In genomic region chr1:92858564-92859399, GRCh38 we compare ENCODE assay signal across 7 cellular contexts. TPM values are rescaled to one million over a fixed set of nuclear protein-coding genes. Genes with fewer than 3 reads are reported as not detected.
DNase-seq lines count a peak whose midpoint lies in the region; ATAC-seq and TF ChIP-seq lines count a peak whose summit lies in the region.

No MANE protein-coding gene starts in this region.

- peak; percentile 90 for TF ChIP-seq CTCF in GM10248 (IDR thresholded peaks at IDR 0.05; ENCODE audit: control extremely low read depth, extremely low read depth, low read depth, missing control alignments)

- POLR2A ChIA-PET in GM10248 (lab: Yijun Ruan, JAX) = interaction anchor here (0.6 to 1.3 kb wide), 2 partner anchors 10 to 24 kb away, joined by 3 to 5 read pairs; no protein-coding TSS in a partner anchor

- DNase-seq in GM10248 (ENCODE audit: extremely low spot score) (peak; percentile 68), NCI-H2081 (lab: John Stamatoyannopoulos, UW) (peak; percentile 70 to 77), T1000 (lab: John Stamatoyannopoulos, UW) (peak; percentile 43), cerebellum (ENCODE audit: low spot score) (peak; percentile 80), kidney glomerular epithelial cell (lab: John Stamatoyannopoulos, UW) (peak; percentile 68)
- peak in 2 of 3 experiments; percentile 15 to 49 for DNase-seq in stimulated activated CD4-positive, alpha-beta T cell treated with anti-CD3 and anti-CD28 coated beads, TNF-alpha, amount 100 ng/mL, for 24 hours (ENCODE audit: low read depth in 3 of 3)

- CTCF ChIA-PET in GM10248 (lab: Yijun Ruan, JAX) = interaction anchor here (0.7 to 9.1 kb wide), 68 partner anchors 9 to 259 kb away, joined by 3 to 166 read pairs (median 6); partner anchors contain the start of genes DIPK1A, MTF2 and RPL5

- ATAC-seq in HG02678 (IDR thresholded peaks at IDR 0.05; ENCODE audit: unreplicated experiment) = peak; percentile 75

RNA-seq across cellular contexts. Expression of gene RPL5, which starts 26.9 kb away (rescaled TPM):
- total RNA-seq in cerebellum = 808 TPM

Comparison
In these comparisons a context has a peak if more than half of its experiments do, and no peak if none do; other contexts are left out.
1. Peak in every context shown above with its lines: DNase-seq and ATAC-seq.